In the genomic region with DNA sequence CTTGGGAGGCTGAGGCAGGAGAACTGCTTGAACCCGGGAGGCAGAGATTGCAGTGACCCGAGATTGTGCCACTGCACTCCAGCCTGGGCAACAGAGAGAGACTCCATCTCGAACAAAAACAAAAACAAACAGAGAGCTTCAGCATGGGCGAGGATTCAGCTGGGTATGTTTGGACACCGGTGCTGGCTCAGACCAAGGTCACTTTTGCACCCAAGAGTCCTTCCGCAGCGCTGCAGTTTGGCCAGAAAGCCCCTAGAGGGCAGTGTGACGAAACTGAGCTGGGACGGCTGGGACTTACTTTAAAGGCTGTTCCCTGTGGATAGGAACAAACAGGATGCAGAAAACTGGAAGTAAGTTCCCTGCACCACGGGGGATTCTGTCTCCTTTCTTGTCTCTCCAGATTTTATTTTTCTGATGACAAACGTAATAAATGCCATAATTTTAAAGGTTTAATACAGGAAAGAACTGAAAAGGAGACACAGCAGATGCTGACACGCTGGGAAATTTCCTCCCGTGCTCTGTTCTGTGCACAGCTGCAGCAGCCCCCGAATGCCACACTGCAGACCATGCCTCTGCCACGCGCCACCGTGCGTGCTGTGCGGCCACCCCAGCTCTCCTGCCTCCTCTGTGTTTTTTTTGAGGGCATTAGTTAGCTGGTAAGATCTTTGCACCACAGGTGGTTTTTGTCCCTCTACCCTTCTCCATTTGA, we compare ENCODE assay signal across 7 cellular contexts. TPM values are rescaled to one million over a fixed set of nuclear protein-coding genes. Genes with fewer than 3 reads are reported as not detected.
DNase-seq lines count a peak whose midpoint lies in the region; ATAC-seq, FAIRE-seq and TF ChIP-seq lines count a peak whose summit lies in the region.

No MANE protein-coding gene starts in this region.

- ATAC-seq in HG03520 (IDR thresholded peaks at IDR 0.05; ENCODE audit: unreplicated experiment), result no peak

- DNase-seq in GM12891 (ENCODE audit: insufficient read length, low spot score) (peak; percentile 53), NCI-H2107 (lab: John Stamatoyannopoulos, UW) (peak; percentile 30), WERI-Rb-1 (peak; percentile 89), cardiac fibroblast (ENCODE audit: low read depth in 2 of 2) (peak; percentile 83 to 84), kidney glomerular epithelial cell (lab: John Stamatoyannopoulos, UW) (peak; percentile 39)
- DNase-seq in stimulated activated CD4-positive, alpha-beta T cell treated with anti-CD3 and anti-CD28 coated beads, Interleukin-1b, Interleukin-23, amount 100 ng/mL, for 4 hours (ENCODE audit: low read depth in 2 of 2), result peak; percentile 52 to 56

- FAIRE-seq in GM12891 (lab: Jason Lieb, UNC), result peak; percentile 74

- no peak for TF ChIP-seq POLR2A in GM12891 (IDR thresholded peaks at IDR 0.05; ENCODE audit: low read depth, low read length)

- no peaks in the 10 kb centered on the region for H3K9me3 ChIP-seq in WERI-Rb-1 (ENCODE audit: severe bottlenecking)

- H3K27me3 ChIP-seq in WERI-Rb-1 (ENCODE audit: insufficient read depth, low read depth, severe bottlenecking), result no peaks in the 10 kb centered on the region

- TF ChIP-seq CTCF in WERI-Rb-1 (IDR thresholded peaks at IDR 0.05; ENCODE audit: low read depth, low read length) (peak; percentile 97), cardiac fibroblast (IDR thresholded peaks at IDR 0.05; ENCODE audit: low read depth, low read length) (peak; percentile 96)

- peaks cover 58% of the 10 kb centered on the region for H3K36me3 ChIP-seq in WERI-Rb-1

- H3K4me3 ChIP-seq in WERI-Rb-1 (ENCODE audit: low read depth, low read length) (no peak overlapping the region), cardiac fibroblast (replicated peaks in 1 of 2; ENCODE audit: low read depth in 2 of 2, low read length in 2 of 2) (no peak overlapping the region)

- no peak overlapping the region for H3K27ac ChIP-seq in WERI-Rb-1

TF ChIP-seq in GM12891, 5 proteins besides CTCF, POLR2A, EP300 and RAD21:
- TF ChIP-seq POU2F2 (IDR thresholded peaks at IDR 0.05; ENCODE audit: low read depth, low read length) (no peak), PAX5 (IDR thresholded peaks at IDR 0.05; ENCODE audit: insufficient read depth, low read length, severe bottlenecking) (no peak), POLR2AphosphoS5 (IDR thresholded peaks at IDR 0.05; ENCODE audit: low read depth, low read length) (no peak), TAF1 (IDR thresholded peaks at IDR 0.05; ENCODE audit: low read depth, low read length) (no peak), SPI1 (IDR thresholded peaks at IDR 0.05; ENCODE audit: low read depth, low read length) (no peak)

RNA-seq across cellular contexts. Expression of a gene that starts 25.2 kb away (rescaled TPM):
- polyA plus RNA-seq in GM12891 (2012; ENCODE audit: low read depth, missing spikeins), result 27.4 TPM

RNA-seq across cellular contexts. Expression of a gene that starts 37.2 kb away (rescaled TPM):
- polyA plus RNA-seq in GM12891 (2012; ENCODE audit: low read depth, missing spikeins), result not detected

RNA-seq across cellular contexts. Expression of a gene that starts 59.4 kb away (rescaled TPM):
- polyA plus RNA-seq in GM12891 (2012; ENCODE audit: low read depth, missing spikeins), result 0.04 TPM

Comparison
In these comparisons a context has a peak if more than half of its experiments do, and no peak if none do; other contexts are left out.
1. DNase-seq: peak in every context shown above with its lines; median percentile 89 in WERI-Rb-1; 84 in cardiac fibroblast; 54 in stimulated activated CD4-positive, alpha-beta T cell treated with anti-CD3 and anti-CD28 coated beads, Interleukin-1b, Interleukin-23, amount 100 ng/mL, for 4 hours; 53 in GM12891; 39 in kidney glomerular epithelial cell; 30 in NCI-H2107.